20 cellular contexts compared by ENCODE assay signal in genomic region chrX:40164751-40165150, GRCh38.
"Had no signal": no experiment of that assay in that cellular context is flagged by ENCODE, and none has a peak within 500 bp of the region (broad histone marks: within the 10 kb centered on the region; RNA-seq: fewer than 3 reads in every experiment).

No MANE protein-coding gene starts in this region.

- H3K9me3 ChIP-seq: ascending aorta, esophagus muscularis mucosa, upper lobe of left lung had no signal

- H3K4me3 ChIP-seq: ascending aorta, esophagus muscularis mucosa, upper lobe of left lung had no signal

- H3K9me3 Mint-ChIP-seq: activated CD4-positive, alpha-beta T cell treated with anti-CD3 and anti-CD28 coated beads, Interleukin-2, amount 10 ng/mL, durations not matched to agents 24 days and 14 days; activated CD8-positive, alpha-beta T cell treated with anti-CD3 and anti-CD28 coated beads for 36 hours; activated naive CD4-positive, alpha-beta T cell treated with anti-CD3 and anti-CD28 coated beads, Interleukin-2, amount 50 U/mL, for 72 hours; activated T-helper 1 cell treated with anti-CD3 and anti-CD28 coated beads, Interleukin-12 subunit alpha, Interleukin-12 subunit beta, Interleukin-2, Interleukin-4 antibody, amounts not matched to agents 30 ng/mL and 10 ng/mL and 1 ng/mL, durations not matched to agents 14 hours and 24 hours and 36 hours; effector memory CD8-positive, alpha-beta T cell; natural killer cell treated with Interleukin-12 subunit alpha and Interleukin-12 subunit beta and Interleukin-15 and Interleukin-18, amount 100 ng/mL, for 72 hours had no signal

- H3K4me1 ChIP-seq: ascending aorta had no signal

- ATAC-seq: activated CD4-positive, CD25-positive, alpha-beta regulatory T cell treated with anti-CD3 and anti-CD28 coated beads, Interleukin-2, amount 50 U/mL, for 24 hours; activated CD8-positive, alpha-beta T cell treated with anti-CD3 and anti-CD28 coated beads for 36 hours; activated naive CD4-positive, alpha-beta T cell treated with anti-CD3 and anti-CD28 coated beads, Interleukin-2, amount 50 U/mL, for 72 hours; effector memory CD8-positive, alpha-beta T cell; left ventricle myocardium superior; natural killer cell treated with Interleukin-12 subunit alpha and Interleukin-12 subunit beta and Interleukin-15 and Interleukin-18, amount 100 ng/mL, for 72 hours; stimulated activated naive CD8-positive, alpha-beta T cell treated with anti-CD3 and anti-CD28 coated beads, Interleukin-15, Interleukin-2, amounts not matched to agents 100 U/mL and 50 U/mL, for 24 hours had no signal

- H3K4me3 Mint-ChIP-seq: activated CD4-positive, alpha-beta T cell treated with anti-CD3 and anti-CD28 coated beads, Interleukin-2, amount 10 ng/mL, durations not matched to agents 24 days and 14 days; activated CD8-positive, alpha-beta T cell treated with anti-CD3 and anti-CD28 coated beads for 36 hours; activated T-helper 1 cell treated with anti-CD3 and anti-CD28 coated beads, Interleukin-12 subunit alpha, Interleukin-12 subunit beta, Interleukin-2, Interleukin-4 antibody, amounts not matched to agents 30 ng/mL and 10 ng/mL and 1 ng/mL, durations not matched to agents 14 hours and 24 hours and 36 hours; effector memory CD8-positive, alpha-beta T cell; natural killer cell treated with Interleukin-12 subunit alpha and Interleukin-12 subunit beta and Interleukin-15 and Interleukin-18, amount 100 ng/mL, for 72 hours had no signal

- H3K36me3 Mint-ChIP-seq: natural killer cell treated with Interleukin-12 subunit alpha and Interleukin-12 subunit beta and Interleukin-15 and Interleukin-18, amount 100 ng/mL, for 72 hours had no signal

- DNase-seq: activated CD4-positive, alpha-beta T cell treated with anti-CD3 and anti-CD28 coated beads, Interleukin-2, amount 10 ng/mL, durations not matched to agents 24 days and 14 days; activated CD8-positive, alpha-beta T cell treated with anti-CD3 and anti-CD28 coated beads for 36 hours; activated gamma-delta T cell; brain microvascular endothelial cell; caudate nucleus; effector memory CD8-positive, alpha-beta T cell; hippocampal formation; left ventricle myocardium superior; mammary epithelial cell; nucleus accumbens; stimulated activated CD4-positive, alpha-beta T cell treated with anti-CD3 and anti-CD28 coated beads, Interleukin-4, amount 100 ng/mL, for 24 hours; stimulated activated naive CD8-positive, alpha-beta T cell treated with anti-CD3 and anti-CD28 coated beads, Interleukin-15, Interleukin-2, amounts not matched to agents 100 U/mL and 50 U/mL, for 24 hours; upper lobe of left lung had no signal

- H3K36me3 ChIP-seq: ascending aorta, brain microvascular endothelial cell, esophagus muscularis mucosa, upper lobe of left lung had no signal

- H3K27ac Mint-ChIP-seq: activated CD4-positive, alpha-beta T cell treated with anti-CD3 and anti-CD28 coated beads, Interleukin-2, amount 10 ng/mL, durations not matched to agents 24 days and 14 days; activated CD8-positive, alpha-beta T cell treated with anti-CD3 and anti-CD28 coated beads for 36 hours; activated naive CD4-positive, alpha-beta T cell treated with anti-CD3 and anti-CD28 coated beads, Interleukin-2, amount 50 U/mL, for 72 hours; activated T-helper 1 cell treated with anti-CD3 and anti-CD28 coated beads, Interleukin-12 subunit alpha, Interleukin-12 subunit beta, Interleukin-2, Interleukin-4 antibody, amounts not matched to agents 30 ng/mL and 10 ng/mL and 1 ng/mL, durations not matched to agents 14 hours and 24 hours and 36 hours; effector memory CD8-positive, alpha-beta T cell; natural killer cell treated with Interleukin-12 subunit alpha and Interleukin-12 subunit beta and Interleukin-15 and Interleukin-18, amount 100 ng/mL, for 72 hours had no signal

- H3K27me3 ChIP-seq: ascending aorta, brain microvascular endothelial cell had no signal

- H3K27ac ChIP-seq: ascending aorta, brain microvascular endothelial cell, esophagus muscularis mucosa, upper lobe of left lung, VCaP had no signal

- H3K27me3 Mint-ChIP-seq: activated CD8-positive, alpha-beta T cell treated with anti-CD3 and anti-CD28 coated beads for 36 hours; effector memory CD8-positive, alpha-beta T cell had no signal
